Comparison of ENCODE assay signal across 16 cellular contexts in the genomic region with DNA sequence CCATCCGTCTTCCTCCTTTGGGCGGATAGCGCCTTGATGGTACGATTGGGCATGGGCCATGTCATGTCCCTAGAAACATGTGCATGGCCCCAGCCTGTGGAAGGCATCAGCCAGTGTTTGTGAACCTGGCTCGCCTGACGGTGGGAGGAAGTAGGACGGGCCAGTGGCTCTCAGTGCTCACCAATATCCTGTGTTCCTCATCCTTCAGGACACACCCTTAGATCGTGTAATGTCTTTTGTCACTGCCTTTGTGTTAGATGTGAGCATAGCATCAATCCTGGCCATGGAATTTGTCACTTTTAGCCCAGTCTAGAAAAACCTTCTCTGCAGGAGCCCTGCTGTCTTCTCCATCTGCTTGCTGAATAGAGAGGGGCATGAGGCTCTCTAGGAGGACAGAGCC.
DNase-seq lines count a peak whose midpoint lies in the region; ATAC-seq and TF ChIP-seq lines count a peak whose summit lies in the region.
"Had no signal": no experiment of that assay in that cellular context is flagged by ENCODE, and none has a peak within 500 bp of the region (broad histone marks: within the 10 kb centered on the region; RNA-seq: fewer than 3 reads in every experiment).

No MANE protein-coding gene starts in this region.

- intact Hi-C loops in activated CD8-positive, alpha-beta T cell treated with anti-CD3 and anti-CD28 coated beads for 36 hours (cut with micrococcal nuclease), result no loop called here

- peak overlapping the region; percentile 0 for H3K27ac ChIP-seq in substantia nigra (ENCODE audit: low read depth, low read length, poor library complexity, severe bottlenecking)

- no peak overlapping the region for H3K4me3 Mint-ChIP-seq in activated CD8-positive, alpha-beta T cell treated with anti-CD3 and anti-CD28 coated beads, Interleukin-2, amount 10 ng/mL, durations not matched to agents 7 days and 5 days
- no peak overlapping the region for H3K4me3 Mint-ChIP-seq in activated CD8-positive, alpha-beta T cell treated with anti-CD3 and anti-CD28 coated beads for 36 hours
- no peak overlapping the region for H3K4me3 Mint-ChIP-seq in WTC11
- H3K4me3 Mint-ChIP-seq: natural killer cell had no signal

- H3K27ac Mint-ChIP-seq in activated CD8-positive, alpha-beta T cell treated with anti-CD3 and anti-CD28 coated beads, Interleukin-2, amount 10 ng/mL, durations not matched to agents 7 days and 5 days, result peak overlapping the region; percentile 81
- no peak overlapping the region for H3K27ac Mint-ChIP-seq in activated CD8-positive, alpha-beta T cell treated with anti-CD3 and anti-CD28 coated beads for 36 hours
- peak overlapping the region; percentile 41; the same call in 1 of the 2 replicates for H3K27ac Mint-ChIP-seq in WTC11
- H3K27ac Mint-ChIP-seq: natural killer cell had no signal

- peak; percentile 54 for ATAC-seq in activated CD8-positive, alpha-beta T cell treated with anti-CD3 and anti-CD28 coated beads, Interleukin-2, amount 10 ng/mL, durations not matched to agents 7 days and 5 days
- no peak for ATAC-seq in activated CD8-positive, alpha-beta T cell treated with anti-CD3 and anti-CD28 coated beads for 36 hours
- no peak for ATAC-seq in WTC11
- ATAC-seq: natural killer cell; stimulated activated naive CD8-positive, alpha-beta T cell treated with anti-CD3 and anti-CD28 coated beads, Interleukin-15, Interleukin-2, amounts not matched to agents 100 U/mL and 50 U/mL, for 24 hours had no signal

- peaks cover 47% of the 10 kb centered on the region for H3K4me1 Mint-ChIP-seq in activated CD8-positive, alpha-beta T cell treated with anti-CD3 and anti-CD28 coated beads, Interleukin-2, amount 10 ng/mL, durations not matched to agents 7 days and 5 days (ENCODE audit: low read depth)
- peaks cover 22% of the 10 kb centered on the region for H3K4me1 Mint-ChIP-seq in activated CD8-positive, alpha-beta T cell treated with anti-CD3 and anti-CD28 coated beads for 36 hours (ENCODE audit: low read depth)
- H3K4me1 Mint-ChIP-seq in WTC11, result peaks cover 21% of the 10 kb centered on the region

- CTCF ChIA-PET in activated CD8-positive, alpha-beta T cell treated with anti-CD3 and anti-CD28 coated beads, Interleukin-2, amount 10 ng/mL, durations not matched to agents 7 days and 5 days (lab: Charles Lee), result interaction anchor here (0.9 to 1.9 kb wide), 3 partner anchors 11 to 122 kb away, joined by 3 to 6 read pairs (median 4); a partner anchor contains a TSS
- CTCF ChIA-PET in activated CD8-positive, alpha-beta T cell treated with anti-CD3 and anti-CD28 coated beads for 36 hours (lab: Charles Lee), result interaction anchor here (1.5 to 2.0 kb wide), 2 partner anchors 24 to 78 kb away, joined by 4 to 5 read pairs; a partner anchor contains a TSS
- CTCF ChIA-PET in WTC11 (lab: Charles Lee), result interaction anchor here (1.4 kb wide), 1 partner anchor 122 kb away, joined by 6 read pairs; no protein-coding TSS in a partner anchor

- no peak for TF ChIP-seq CTCF in activated CD8-positive, alpha-beta T cell treated with anti-CD3 and anti-CD28 coated beads for 36 hours (IDR thresholded peaks at IDR 0.05)
- no peak for TF ChIP-seq CTCF in WTC11 (IDR thresholded peaks at IDR 0.05)

- POLR2A ChIA-PET in activated CD8-positive, alpha-beta T cell treated with anti-CD3 and anti-CD28 coated beads, Interleukin-2, amount 10 ng/mL, durations not matched to agents 7 days and 5 days (lab: Charles Lee), result interaction anchor here (0.6 to 1.1 kb wide), 2 partner anchors 78 to 108 kb away, joined by 4 read pairs; a partner anchor contains a TSS
- POLR2A ChIA-PET in activated CD8-positive, alpha-beta T cell treated with anti-CD3 and anti-CD28 coated beads for 36 hours (lab: Charles Lee), result no interaction called here
- POLR2A ChIA-PET in WTC11 (lab: Charles Lee), result no interaction called here

- H3K36me3 Mint-ChIP-seq in activated CD8-positive, alpha-beta T cell treated with anti-CD3 and anti-CD28 coated beads, Interleukin-2, amount 10 ng/mL, durations not matched to agents 7 days and 5 days (ENCODE audit: low read depth), result peaks cover 34% of the 10 kb centered on the region
- peaks cover 4% of the 10 kb centered on the region for H3K36me3 Mint-ChIP-seq in activated CD8-positive, alpha-beta T cell treated with anti-CD3 and anti-CD28 coated beads for 36 hours (ENCODE audit: low read depth)
- H3K36me3 Mint-ChIP-seq in WTC11, result peaks cover 8% of the 10 kb centered on the region
- H3K36me3 Mint-ChIP-seq: natural killer cell had no signal

- H3K27me3 Mint-ChIP-seq in activated CD8-positive, alpha-beta T cell treated with anti-CD3 and anti-CD28 coated beads, Interleukin-2, amount 10 ng/mL, durations not matched to agents 7 days and 5 days (ENCODE audit: low read depth), result no peaks in the 10 kb centered on the region
- no peaks in the 10 kb centered on the region for H3K27me3 Mint-ChIP-seq in activated CD8-positive, alpha-beta T cell treated with anti-CD3 and anti-CD28 coated beads for 36 hours
- no peaks in the 10 kb centered on the region for H3K27me3 Mint-ChIP-seq in WTC11 (ENCODE audit: low read depth)
- H3K27me3 Mint-ChIP-seq: CD4-positive, CD25-positive, alpha-beta regulatory T cell had no signal

- peaks cover 3% of the 10 kb centered on the region for H3K9me3 Mint-ChIP-seq in activated CD8-positive, alpha-beta T cell treated with anti-CD3 and anti-CD28 coated beads, Interleukin-2, amount 10 ng/mL, durations not matched to agents 7 days and 5 days (ENCODE audit: insufficient read depth)
- H3K9me3 Mint-ChIP-seq in activated CD8-positive, alpha-beta T cell treated with anti-CD3 and anti-CD28 coated beads for 36 hours, result peaks cover 3% of the 10 kb centered on the region
- H3K9me3 Mint-ChIP-seq in WTC11, result peaks cover 3% of the 10 kb centered on the region; the same call in 1 of the 2 replicates
- H3K9me3 Mint-ChIP-seq: CD4-positive, CD25-positive, alpha-beta regulatory T cell; natural killer cell had no signal

- DNase-seq in activated CD8-positive, alpha-beta T cell treated with anti-CD3 and anti-CD28 coated beads, Interleukin-2, amount 10 ng/mL, durations not matched to agents 7 days and 5 days, result peak; percentile 41
- DNase-seq in activated CD8-positive, alpha-beta T cell treated with anti-CD3 and anti-CD28 coated beads for 36 hours, result no peak
- DNase-seq in WTC11 (ENCODE audit: low spot score) (no peak), kidney tubule cell (ENCODE audit: low spot score) (peak; percentile 65), substantia nigra (lab: John Stamatoyannopoulos, UW) (no peak), HuH-7 (ENCODE audit: low spot score) (no peak), NCI-H2107 (lab: John Stamatoyannopoulos, UW) (no peak), kidney glomerular epithelial cell (lab: John Stamatoyannopoulos, UW) (no peak)
- DNase-seq: ACHN; activated T-cell treated with anti-CD3 and anti-CD28 coated beads, Interleukin-2, amount 50 U/mL, for 1 hour; foreskin melanocyte; natural killer cell; NCI-H1417 treated with DMSO at 0.1 percent for 48 hours; NK-92 treated with Interleukin-12 subunit alpha and Interleukin-12 subunit beta, amount 100 ng/mL, for 24 hours; stimulated activated naive CD8-positive, alpha-beta T cell treated with anti-CD3 and anti-CD28 coated beads, Interleukin-15, Interleukin-2, amounts not matched to agents 100 U/mL and 50 U/mL, for 24 hours had no signal

TF ChIP-seq in WTC11, 78 proteins besides CTCF, POLR2A, EP300 and RAD21 (continues in another document):
- TF ChIP-seq PRRX2 (CRISPR knock-in tag; IDR thresholded peaks at IDR 0.05), result no peak
- no peak for TF ChIP-seq JUN (CRISPR knock-in tag; IDR thresholded peaks at IDR 0.05)
- TF ChIP-seq, protein P1, sequence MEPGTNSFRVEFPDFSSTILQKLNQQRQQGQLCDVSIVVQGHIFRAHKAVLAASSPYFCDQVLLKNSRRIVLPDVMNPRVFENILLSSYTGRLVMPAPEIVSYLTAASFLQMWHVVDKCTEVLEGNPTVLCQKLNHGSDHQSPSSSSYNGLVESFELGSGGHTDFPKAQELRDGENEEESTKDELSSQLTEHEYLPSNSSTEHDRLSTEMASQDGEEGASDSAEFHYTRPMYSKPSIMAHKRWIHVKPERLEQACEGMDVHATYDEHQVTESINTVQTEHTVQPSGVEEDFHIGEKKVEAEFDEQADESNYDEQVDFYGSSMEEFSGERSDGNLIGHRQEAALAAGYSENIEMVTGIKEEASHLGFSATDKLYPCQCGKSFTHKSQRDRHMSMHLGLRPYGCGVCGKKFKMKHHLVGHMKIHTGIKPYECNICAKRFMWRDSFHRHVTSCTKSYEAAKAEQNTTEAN (CRISPR knock-in tag; IDR thresholded peaks at IDR 0.05), result no peak
- TF ChIP-seq ZBTB21 (CRISPR knock-in tag; IDR thresholded peaks at IDR 0.05; ENCODE audit: borderline replicate concordance), result no peak
- no peak for TF ChIP-seq GTF2I (CRISPR knock-in tag; conservative IDR thresholded peaks at IDR 0.05)
- TF ChIP-seq TEAD1 (CRISPR knock-in tag; IDR thresholded peaks at IDR 0.05), result no peak
- TF ChIP-seq FOXP1 (CRISPR knock-in tag; IDR thresholded peaks at IDR 0.05; ENCODE audit: borderline replicate concordance), result no peak
- TF ChIP-seq ZNF121 (CRISPR knock-in tag; IDR thresholded peaks at IDR 0.05), result no peak

Comparison
In these comparisons a context has a peak if more than half of its experiments do, and no peak if none do; other contexts are left out.
1. DNase-seq: peak in activated CD8-positive, alpha-beta T cell treated with anti-CD3 and anti-CD28 coated beads, Interleukin-2, amount 10 ng/mL, durations not matched to agents 7 days and 5 days (single experiment) and kidney tubule cell (single experiment); none in activated CD8-positive, alpha-beta T cell treated with anti-CD3 and anti-CD28 coated beads for 36 hours (single experiment), WTC11 (single experiment), substantia nigra (0 of 49), HuH-7 (single experiment), NCI-H2107 (single experiment) and kidney glomerular epithelial cell (single experiment).